In genomic region chr1:169091480-169091941, GRCh38 we compare ENCODE assay signal across 12 cellular contexts. TPM values are rescaled to one million over a fixed set of nuclear protein-coding genes. Genes with fewer than 3 reads are reported as not detected.
DNase-seq lines count a peak whose midpoint lies in the region; ATAC-seq and TF ChIP-seq lines count a peak whose summit lies in the region.
"Had no signal": no experiment of that assay in that cellular context is flagged by ENCODE, and none has a peak within 500 bp of the region (broad histone marks: within the 10 kb centered on the region; RNA-seq: fewer than 3 reads in every experiment).

No MANE protein-coding gene starts in this region.

- ATAC-seq in GM19438 (IDR thresholded peaks at IDR 0.05; ENCODE audit: low read depth, unreplicated experiment): peak; percentile 81
- ATAC-seq in HG03064 (IDR thresholded peaks at IDR 0.05; ENCODE audit: low read depth, unreplicated experiment): peak; percentile 62
- no peak for ATAC-seq in sciatic nerve
- ATAC-seq: WTC11 had no signal

- intact Hi-C loops in sciatic nerve (cut with DNase I): no loop called here

- POLR2A ChIA-PET in AG04449 (lab: Yijun Ruan, JAX): no interaction called here

- CTCF ChIA-PET in AG04449 (lab: Yijun Ruan, JAX): interaction anchor here (1.5 kb wide), 1 partner anchor 257 kb away, joined by 3 read pairs; no protein-coding TSS in a partner anchor

- no peak overlapping the region for H3K4me3 ChIP-seq in AG04449 (ENCODE audit: low read depth, low read length)
- H3K4me3 ChIP-seq: spleen, uterus had no signal

- DNase-seq in AG04449 (ENCODE audit: low read depth, low spot score): peak; percentile 26
- DNase-seq in astrocyte of the hippocampus (ENCODE audit: low read depth, low spot score): peak; percentile 26
- DNase-seq in NK-92 treated with Interleukin-12 subunit alpha and Interleukin-12 subunit beta, amount 100 ng/mL, for 24 hours (lab: John Stamatoyannopoulos, UW): no peak
- DNase-seq in NCI-H524 (lab: John Stamatoyannopoulos, UW): no peak
- DNase-seq in sciatic nerve (ENCODE audit: low spot score): no peak
- DNase-seq in EL: no peak
- DNase-seq: NCI-H524 treated with DMSO at 0.1 percent for 48 hours, spleen, uterus had no signal

- no peak for TF ChIP-seq CTCF in AG04449 (IDR thresholded peaks at IDR 0.05; ENCODE audit: insufficient read depth, low read length, missing control alignments)

RNA-seq across cellular contexts. Expression of gene ATP1B1, which starts 15.0 kb away (rescaled TPM):
- 10.1 TPM for total RNA-seq in sciatic nerve

Comparison
In these comparisons a context has a peak if more than half of its experiments do, and no peak if none do; other contexts are left out.
1. DNase-seq: peak in AG04449 (single experiment) and astrocyte of the hippocampus (single experiment); none in NK-92 treated with Interleukin-12 subunit alpha and Interleukin-12 subunit beta, amount 100 ng/mL, for 24 hours (single experiment), NCI-H524 (0 of 2), sciatic nerve (single experiment) and EL (single experiment).